ENCODE assay signal across 20 cellular contexts in the genomic region with DNA sequence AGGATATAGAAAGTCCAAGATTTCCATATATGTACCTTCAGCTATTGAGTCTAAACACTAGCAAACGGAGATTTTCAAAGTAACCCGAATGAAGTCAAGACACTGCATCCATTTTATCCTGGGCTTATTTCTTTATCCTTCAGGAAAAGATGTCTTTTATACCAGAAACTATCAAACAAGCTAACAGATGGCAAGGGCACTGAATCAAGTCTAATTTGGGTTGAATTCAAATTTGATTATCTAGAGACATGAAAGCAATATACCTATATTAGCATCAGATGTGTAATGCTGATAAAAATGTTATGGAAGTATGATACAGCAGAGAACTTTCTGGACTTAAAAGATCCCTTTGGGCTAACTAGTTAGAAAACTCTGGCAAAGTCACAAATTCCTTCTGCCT.
"Had no signal": no experiment of that assay in that cellular context is flagged by ENCODE, and none has a peak within 500 bp of the region (broad histone marks: within the 10 kb centered on the region; RNA-seq: fewer than 3 reads in every experiment).

No MANE protein-coding gene starts in this region.

- DNase-seq: activated B cell treated with CpG ODN at 0.5 μM for 24 hours; activated CD4-positive, alpha-beta T cell treated with anti-CD3 and anti-CD28 coated beads for 48 hours; activated CD4-positive, alpha-beta T cell treated with anti-CD3 and anti-CD28 coated beads, Interleukin-2, amount 50 U/mL, for 1 hour; activated CD4-positive, alpha-beta T cell treated with anti-CD3 and anti-CD28 coated beads, Interleukin-2, amount 50 U/mL, for 48 hours; activated CD8-positive, alpha-beta memory T cell treated with anti-CD3 and anti-CD28 coated beads for 24 hours; activated CD8-positive, alpha-beta T cell treated with anti-CD3 and anti-CD28 coated beads for 36 hours; activated effector memory CD4-positive, alpha-beta T cell treated with anti-CD3 and anti-CD28 coated beads, Interleukin-2, amount 50 U/mL, for 16 hours; activated naive CD4-positive, alpha-beta T cell treated with anti-CD3 and anti-CD28 coated beads for 36 hours; activated T-cell treated with anti-CD3 and anti-CD28 coated beads, Interleukin-2, amount 50 U/mL, for 48 hours; amniotic stem cell; anterior cingulate cortex; brain microvascular endothelial cell; colonic mucosa; effector CD8-positive, alpha-beta T cell; foreskin fibroblast; head of caudate nucleus; hypothalamus; T-helper 17 cell; T1000; WERI-Rb-1 had no signal
